ENCODE assay signal across 35 cellular contexts in genomic region chr15:50187997-50188396, GRCh38.
"Had no signal": no experiment of that assay in that cellular context is flagged by ENCODE, and none has a peak within 500 bp of the region (broad histone marks: within the 10 kb centered on the region; RNA-seq: fewer than 3 reads in every experiment).

No MANE protein-coding gene starts in this region.

- H3K9me3 ChIP-seq: MG63 had no signal

- H3K4me2 ChIP-seq: PC-9 had no signal

- H3K9me3 Mint-ChIP-seq: activated B cell treated with CpG ODN at 0.5 μM for 24 hours; activated naive CD8-positive, alpha-beta T cell treated with anti-CD3 and anti-CD28 coated beads, Interleukin-2, amount 10 ng/mL, durations not matched to agents 7 days and 5 days; brain had no signal

- H3K36me3 ChIP-seq: MG63 had no signal

- H3K4me3 Mint-ChIP-seq: activated B cell treated with CpG ODN at 0.5 μM for 24 hours; activated naive CD8-positive, alpha-beta T cell treated with anti-CD3 and anti-CD28 coated beads, Interleukin-2, amount 10 ng/mL, durations not matched to agents 7 days and 5 days; brain had no signal

- H2AFZ ChIP-seq: PC-9 had no signal

- H3K36me3 Mint-ChIP-seq: brain had no signal

- H3K27me3 Mint-ChIP-seq: activated naive CD8-positive, alpha-beta T cell treated with anti-CD3 and anti-CD28 coated beads, Interleukin-2, amount 10 ng/mL, durations not matched to agents 7 days and 5 days had no signal

- H3K4me3 ChIP-seq: MG63, PC-9 had no signal

- FAIRE-seq: bronchial epithelial cell, RCC 7860 had no signal

- H3K27ac ChIP-seq: PC-9, RWPE1, VCaP had no signal

- H3K27ac Mint-ChIP-seq: activated B cell treated with CpG ODN at 0.5 μM for 24 hours; activated naive CD8-positive, alpha-beta T cell treated with anti-CD3 and anti-CD28 coated beads, Interleukin-2, amount 10 ng/mL, durations not matched to agents 7 days and 5 days; brain had no signal

- DNase-seq: activated B cell treated with CpG ODN at 0.5 μM for 24 hours; activated CD4-positive, alpha-beta T cell treated with anti-CD3 and anti-CD28 coated beads for 4 hours; activated CD4-positive, CD25-positive, alpha-beta regulatory T cell treated with anti-CD3 and anti-CD28 coated beads, Interleukin-2, amount 50 U/mL, for 72 hours; activated CD8-positive, alpha-beta memory T cell treated with anti-CD3 and anti-CD28 coated beads, Interleukin-2, amount 50 U/mL, for 4 hours; activated effector memory CD4-positive, alpha-beta T cell treated with Interleukin-2 at 50 U/mL for 16 hours; activated naive CD4-positive, alpha-beta T cell; activated naive CD4-positive, alpha-beta T cell treated with anti-CD3 and anti-CD28 coated beads, Interleukin-2, amount 50 U/mL, for 16 hours; activated naive CD8-positive, alpha-beta T cell treated with anti-CD3 and anti-CD28 coated beads, Interleukin-2, amount 10 ng/mL, durations not matched to agents 7 days and 5 days; activated T-cell treated with anti-CD3 and anti-CD28 coated beads for 4 hours; activated T-cell treated with anti-CD3 and anti-CD28 coated beads, Interleukin-2, amount 50 U/mL, for 48 hours; anterior cingulate cortex; caudate nucleus; cerebellar nuclear complex; Kasumi-1; KG1; MG63; NCI-H1048; NCI-H1436 treated with DMSO at 0.1 percent for 48 hours; NCI-H1694 treated with DMSO at 0.1 percent for 48 hours; NCI-H2029; NCI-H345; NCI-H524 treated with DMSO at 0.1 percent for 48 hours; NCI-H748 treated with DMSO at 0.1 percent for 48 hours; NK-92 treated with Interleukin-12 subunit alpha and Interleukin-12 subunit beta, amount 100 ng/mL, for 24 hours; PC-9; Right ventricle myocardium superior; SW 1271; T-helper 1 cell; T-helper 2 cell; T-helper 9 cell had no signal
